In the genomic region with DNA sequence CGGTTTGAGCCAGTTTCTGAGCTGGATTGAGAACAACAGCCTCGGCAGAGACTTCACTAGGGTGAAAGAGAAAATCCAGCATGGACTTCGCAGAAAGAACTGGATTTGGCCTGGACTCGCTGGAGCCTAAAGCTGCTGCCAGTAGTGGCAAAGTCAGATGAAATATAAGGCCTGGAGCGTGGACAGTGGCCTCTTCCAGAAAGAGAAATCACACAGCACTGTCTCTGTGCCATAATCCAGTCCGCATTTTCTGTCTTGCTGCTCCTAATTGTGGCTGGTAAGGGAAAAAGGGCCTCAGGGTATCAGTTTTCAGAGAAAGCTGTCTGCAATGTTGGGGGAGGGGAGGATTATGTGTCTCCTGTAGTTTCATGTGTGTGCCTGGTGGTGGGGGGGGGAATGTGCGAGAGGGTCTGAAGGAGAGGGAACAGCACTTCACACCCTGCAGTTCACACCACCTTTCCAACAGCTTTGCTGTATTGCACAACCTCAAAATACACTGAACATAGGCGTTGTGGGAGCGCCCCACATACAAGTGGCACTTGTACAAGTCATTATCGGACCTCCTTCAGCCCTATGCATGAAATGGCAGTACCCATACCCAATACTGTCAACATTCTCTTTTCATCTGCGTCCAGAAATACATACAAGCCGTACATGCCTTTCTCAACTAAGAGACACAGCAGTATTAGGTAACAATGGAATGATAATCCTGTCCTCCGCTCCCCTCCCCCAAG, we compare ENCODE assay signal across 8 cellular contexts.
DNase-seq lines count a peak whose midpoint lies in the region; ATAC-seq, FAIRE-seq and TF ChIP-seq lines count a peak whose summit lies in the region.

No MANE protein-coding gene starts in this region.

- ATAC-seq in HG02642 (IDR thresholded peaks at IDR 0.05; ENCODE audit: poor library complexity, unreplicated experiment) (peak; percentile 75), GM12878 (peak; percentile 66), sciatic nerve (peak; percentile 91), HG03460 (IDR thresholded peaks at IDR 0.05; ENCODE audit: unreplicated experiment) (no peak)

- RAD21 ChIA-PET in GM12878 (lab: Charles Lee; ENCODE audit: unreplicated experiment) = interaction anchor here (0.5 to 2.0 kb wide), 2 partner anchors 108 to 177 kb away, joined by 5 to 6 read pairs; partner anchors contain the start of gene ATF7IP

- H3K9me3 ChIP-seq in GM12878 (replicated peaks; ENCODE audit: control insufficient read depth, insufficient read depth, low read length) = peaks cover 22% of the 10 kb centered on the region

- TF ChIP-seq POLR2A in GM12878 (IDR thresholded peaks at IDR 0.05; ENCODE audit: low read depth, low read length) = no peak

- no peaks in the 10 kb centered on the region for H3K79me2 ChIP-seq in GM12878 (ENCODE audit: control insufficient read depth, insufficient read depth, low read length)

- TF ChIP-seq CTCF in GM12878 (IDR thresholded peaks at IDR 0.05 in 2 of 3, conservative IDR thresholded peaks at IDR 0.05 in 1 of 3; ENCODE audit: control insufficient read depth in 2 of 3, extremely low read depth in 1 of 3, insufficient read depth in 1 of 3, low read depth in 3 of 3, low read length in 3 of 3) = no peak

- no peaks in the 10 kb centered on the region for H3K36me3 ChIP-seq in GM12878 (ENCODE audit: control insufficient read depth in 2 of 2, insufficient read depth in 2 of 2, low read length in 1 of 2)

- POLR2A ChIA-PET in GM12878 (lab: Charles Lee) = no interaction called here

- DNase-seq in GDM1 (lab: John Stamatoyannopoulos, UW) (peak; percentile 90), NCI-H1694 (lab: John Stamatoyannopoulos, UW) (peak; percentile 95), T1000 (lab: John Stamatoyannopoulos, UW) (peak; percentile 94), GM12878 (ENCODE audit: low read depth, low spot score) (peak; percentile 37), iPS DF 19.7 (ENCODE audit: low read depth, low spot score) (peak; percentile 100), sciatic nerve (ENCODE audit: low spot score) (peak; percentile 96)

- H3K9ac ChIP-seq in GM12878 (ENCODE audit: control insufficient read depth, insufficient read depth, low read length) = no peak overlapping the region

- 18% methylated on average over 13 of the region's 13 CpGs for WGBS in GM12878 (ENCODE audit: insufficient coverage, insufficient replicate concordance, low lambda C conversion rate, missing lambda C conversion rate)

- H3K4me2 ChIP-seq in GM12878 (ENCODE audit: control insufficient read depth, insufficient read depth) = no peak overlapping the region

- H3K4me3 ChIP-seq in GM12878 = no peak overlapping the region

- FAIRE-seq in GM12878 (lab: Jason Lieb, UNC) = no peak

- TF ChIP-seq EP300 in GM12878 (IDR thresholded peaks at IDR 0.05; ENCODE audit: borderline replicate concordance in 1 of 2, control insufficient read depth in 1 of 2, low read depth in 2 of 2, low read length in 2 of 2) = no peak

- H3K4me1 ChIP-seq in GM12878 (ENCODE audit: control insufficient read depth, insufficient read depth, low read length) = peaks cover 2% of the 10 kb centered on the region; the same call in 1 of the 2 replicates

- TF ChIP-seq RAD21 in GM12878 (IDR thresholded peaks at IDR 0.05; ENCODE audit: insufficient read depth, low read depth, low read length) = no peak

- CTCF ChIA-PET in GM12878 (lab: Yijun Ruan, JAX) = interaction anchor here (0.6 to 1.9 kb wide), 2 partner anchors 16 to 201 kb away, joined by 4 read pairs; no protein-coding TSS in a partner anchor

- H2AFZ ChIP-seq in GM12878 (ENCODE audit: control insufficient read depth, low read depth, low read length) = peak overlapping the region; percentile 31

- in situ Hi-C loops in GM12878 (cut with MboI) = no loop called here

- no TSS peak for BruUV-seq in GM12878 (replicated peaks; lab: Mats Ljungman, UMichigan)

- SMC1A ChIA-PET in GM12878 (lab: Charles Lee; ENCODE audit: uncharacterized antibody, unreplicated experiment) = interaction anchor here (1.9 to 2.1 kb wide), 2 partner anchors 17 to 108 kb away, joined by 4 read pairs; partner anchors contain the start of gene ATF7IP

- intact Hi-C loops in GM12878 (cut with micrococcal nuclease; ENCODE audit: unreplicated experiment) (no loop called here), sciatic nerve (cut with DNase I) (no loop called here)

- no peaks in the 10 kb centered on the region for H4K20me1 ChIP-seq in GM12878 (ENCODE audit: control insufficient read depth, insufficient read depth)

- H3K27me3 ChIP-seq in GM12878 (replicated peaks in 1 of 2; ENCODE audit: control insufficient read depth in 2 of 2, insufficient read depth in 2 of 2, low read length in 1 of 2) = no peaks in the 10 kb centered on the region

- no peak overlapping the region for H3K27ac ChIP-seq in GM12878 (ENCODE audit: control insufficient read depth, insufficient read depth)

TF ChIP-seq in GM12878, 131 proteins besides CTCF, POLR2A, EP300 and RAD21 (continues in another document):
- no peak for TF ChIP-seq NRF1 (conservative IDR thresholded peaks at IDR 0.05; ENCODE audit: low read depth, low read length)
- TF ChIP-seq CHD2 (IDR thresholded peaks at IDR 0.05; ENCODE audit: borderline replicate concordance, low read depth, low read length) = no peak
- no peak for TF ChIP-seq PBX3 (IDR thresholded peaks at IDR 0.05; ENCODE audit: insufficient replicate concordance, low read depth, low read length)
- TF ChIP-seq YY1 (IDR thresholded peaks at IDR 0.05; ENCODE audit: low read depth, low read length) = 0 out of 2 replicates have a peak, but pooled peaks have one; percentile 52
- peak; percentile 91 for TF ChIP-seq SP1 (IDR thresholded peaks at IDR 0.05; ENCODE audit: low read depth, low read length)
- TF ChIP-seq LARP7 (IDR thresholded peaks at IDR 0.05) = no peak
- TF ChIP-seq, protein P1, sequence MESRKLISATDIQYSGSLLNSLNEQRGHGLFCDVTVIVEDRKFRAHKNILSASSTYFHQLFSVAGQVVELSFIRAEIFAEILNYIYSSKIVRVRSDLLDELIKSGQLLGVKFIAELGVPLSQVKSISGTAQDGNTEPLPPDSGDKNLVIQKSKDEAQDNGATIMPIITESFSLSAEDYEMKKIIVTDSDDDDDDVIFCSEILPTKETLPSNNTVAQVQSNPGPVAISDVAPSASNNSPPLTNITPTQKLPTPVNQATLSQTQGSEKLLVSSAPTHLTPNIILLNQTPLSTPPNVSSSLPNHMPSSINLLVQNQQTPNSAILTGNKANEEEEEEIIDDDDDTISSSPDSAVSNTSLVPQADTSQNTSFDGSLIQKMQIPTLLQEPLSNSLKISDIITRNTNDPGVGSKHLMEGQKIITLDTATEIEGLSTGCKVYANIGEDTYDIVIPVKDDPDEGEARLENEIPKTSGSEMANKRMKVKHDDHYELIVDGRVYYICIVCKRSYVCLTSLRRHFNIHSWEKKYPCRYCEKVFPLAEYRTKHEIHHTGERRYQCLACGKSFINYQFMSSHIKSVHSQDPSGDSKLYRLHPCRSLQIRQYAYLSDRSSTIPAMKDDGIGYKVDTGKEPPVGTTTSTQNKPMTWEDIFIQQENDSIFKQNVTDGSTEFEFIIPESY (IDR thresholded peaks at IDR 0.05) = no peak
- TF ChIP-seq ZNF217 (IDR thresholded peaks at IDR 0.05) = no peak
- no peak for TF ChIP-seq KLF5 (IDR thresholded peaks at IDR 0.05; ENCODE audit: partially characterized antibody)
- TF ChIP-seq SMAD5 (IDR thresholded peaks at IDR 0.05; ENCODE audit: low read depth) = no peak
- TF ChIP-seq EGR1 (IDR thresholded peaks at IDR 0.05; ENCODE audit: borderline replicate concordance in 1 of 2, low read depth in 2 of 2, low read length in 2 of 2) = 0 out of 3 replicates have a peak, but pooled peaks of 1 of the 2 experiments have one; percentile 23
- no peak for TF ChIP-seq MYB (IDR thresholded peaks at IDR 0.05; ENCODE audit: borderline replicate concordance, low read depth, low read length)
- no peak for TF ChIP-seq MTA3 (IDR thresholded peaks at IDR 0.05; ENCODE audit: borderline replicate concordance, low read length)
- TF ChIP-seq TCF12 (IDR thresholded peaks at IDR 0.05; ENCODE audit: low read depth, low read length) = no peak
- no peak for TF ChIP-seq MEF2B (IDR thresholded peaks at IDR 0.05; ENCODE audit: partially characterized antibody, poor library complexity, severe bottlenecking)

Comparison
In these comparisons a context has a peak if more than half of its experiments do, and no peak if none do; other contexts are left out.
1. DNase-seq: peak in every context shown above with its lines; median percentile 100 in iPS DF 19.7; 96 in sciatic nerve; 95 in NCI-H1694; 94 in T1000; 90 in GDM1; 37 in GM12878.